Comparison of ENCODE assay signal across 10 cellular contexts in the genomic region with DNA sequence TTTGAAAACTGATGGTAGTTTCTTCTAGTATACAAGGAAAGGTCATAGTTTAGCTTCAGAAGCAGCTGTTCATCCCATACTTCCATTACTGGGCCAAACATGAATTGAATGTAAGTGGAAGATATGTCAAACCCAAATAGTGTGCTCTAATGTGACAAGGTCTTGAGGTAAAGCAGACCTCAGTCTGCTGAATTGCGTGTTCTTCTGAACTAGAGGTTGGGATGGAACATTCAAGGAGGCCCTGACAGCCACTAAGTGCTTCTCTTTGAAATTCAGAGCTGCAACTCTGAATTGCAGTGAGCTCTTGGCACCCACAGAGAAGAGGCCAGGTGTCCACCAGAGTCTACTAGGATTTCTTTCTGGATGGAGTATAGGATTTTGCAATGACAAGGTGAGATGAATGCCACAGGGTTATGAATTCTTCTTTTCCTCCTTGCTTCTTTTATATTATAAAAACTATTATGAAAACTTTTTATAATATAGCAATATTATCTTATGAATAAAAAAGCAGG.
"Had no signal": no experiment of that assay in that cellular context is flagged by ENCODE, and none has a peak within 500 bp of the region (broad histone marks: within the 10 kb centered on the region; RNA-seq: fewer than 3 reads in every experiment).

No MANE protein-coding gene starts in this region.

- H3K4me1 ChIP-seq: HAP-1 had no signal

- H3K9me3 ChIP-seq: HAP-1 had no signal

- H3K27ac ChIP-seq: GM23248 had no signal

- H3K4me3 ChIP-seq: GM23248, GM23338, HAP-1 had no signal

- FAIRE-seq: H1 had no signal

- ATAC-seq: GM23338, HCT116 had no signal

- DNase-seq: GM23248, GOT3, H7, H9, HCEC 1CT, HFFc6 had no signal
